In the genomic region with DNA sequence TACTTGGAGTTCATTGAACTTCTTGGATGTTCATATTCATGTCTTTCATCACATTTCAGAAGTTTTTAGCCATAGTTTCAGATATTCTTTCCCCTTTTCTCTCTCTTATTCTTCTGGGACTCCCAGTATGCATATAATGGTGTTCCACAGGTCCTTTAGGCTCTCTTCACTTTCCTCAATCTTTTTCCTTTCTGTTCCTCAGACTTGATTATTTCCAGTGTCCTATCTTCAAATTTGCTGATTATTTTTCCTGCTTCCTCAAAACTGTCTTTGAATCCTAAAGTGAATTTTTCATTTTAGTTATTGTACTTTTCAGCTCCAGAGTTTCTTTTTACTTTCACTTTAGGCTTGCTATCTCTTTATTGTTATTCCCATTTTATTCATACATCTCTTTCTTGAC, we compare ENCODE assay signal across 2 cellular contexts.
A peak's percentile ranks its signal among the peaks of the same experiment; 100 is the strongest.
TF ChIP-seq lines count a peak whose summit lies in the region.

No MANE protein-coding gene starts in this region.

TF ChIP-seq in HEK293, 187 proteins besides CTCF, POLR2A, EP300 and RAD21:
- no peak for TF ChIP-seq ZNF529 (tag by site-specific recombination; IDR thresholded peaks at IDR 0.05; ENCODE audit: insufficient replicate concordance)
- TF ChIP-seq SETDB1 (IDR thresholded peaks at IDR 0.05; ENCODE audit: insufficient read length, low read length) = peak; percentile 92
- peak; percentile 61 for TF ChIP-seq SCRT2 (tag by site-specific recombination; IDR thresholded peaks at IDR 0.05)
- peak; percentile 70; the same call in 1 of the 2 replicates for TF ChIP-seq PRDM1 (tag by site-specific recombination; IDR thresholded peaks at IDR 0.05)
- peak; percentile 99 for TF ChIP-seq ZNF558 (tag by site-specific recombination; IDR thresholded peaks at IDR 0.05)
- TF ChIP-seq SCRT1 (tag by site-specific recombination; IDR thresholded peaks at IDR 0.05; ENCODE audit: borderline replicate concordance) = peak; percentile 69

TF ChIP-seq in GM12878, 131 proteins besides CTCF, POLR2A, EP300 and RAD21:
- no peak for TF ChIP-seq WRNIP1 (IDR thresholded peaks at IDR 0.05; ENCODE audit: borderline replicate concordance, low read depth, low read length)
- TF ChIP-seq BHLHE40 (IDR thresholded peaks at IDR 0.05; ENCODE audit: borderline replicate concordance in 1 of 2, low read depth in 2 of 2, low read length in 1 of 2) = no peak
- peak; percentile 44; the same call in 1 of the 2 replicates for TF ChIP-seq NBN (IDR thresholded peaks at IDR 0.05)
- no peak for TF ChIP-seq RCOR1 (conservative IDR thresholded peaks at IDR 0.05; ENCODE audit: low read depth, low read length)
- TF ChIP-seq BACH1 (IDR thresholded peaks at IDR 0.05; ENCODE audit: borderline replicate concordance) = no peak
- TF ChIP-seq CREM (IDR thresholded peaks at IDR 0.05; ENCODE audit: low read depth) = no peak
- TF ChIP-seq SREBF1 (IDR thresholded peaks at IDR 0.05; ENCODE audit: low read length) = no peak
- TF ChIP-seq ASH2L (IDR thresholded peaks at IDR 0.05; ENCODE audit: borderline replicate concordance, low read depth) = no peak
- TF ChIP-seq, protein P1, sequence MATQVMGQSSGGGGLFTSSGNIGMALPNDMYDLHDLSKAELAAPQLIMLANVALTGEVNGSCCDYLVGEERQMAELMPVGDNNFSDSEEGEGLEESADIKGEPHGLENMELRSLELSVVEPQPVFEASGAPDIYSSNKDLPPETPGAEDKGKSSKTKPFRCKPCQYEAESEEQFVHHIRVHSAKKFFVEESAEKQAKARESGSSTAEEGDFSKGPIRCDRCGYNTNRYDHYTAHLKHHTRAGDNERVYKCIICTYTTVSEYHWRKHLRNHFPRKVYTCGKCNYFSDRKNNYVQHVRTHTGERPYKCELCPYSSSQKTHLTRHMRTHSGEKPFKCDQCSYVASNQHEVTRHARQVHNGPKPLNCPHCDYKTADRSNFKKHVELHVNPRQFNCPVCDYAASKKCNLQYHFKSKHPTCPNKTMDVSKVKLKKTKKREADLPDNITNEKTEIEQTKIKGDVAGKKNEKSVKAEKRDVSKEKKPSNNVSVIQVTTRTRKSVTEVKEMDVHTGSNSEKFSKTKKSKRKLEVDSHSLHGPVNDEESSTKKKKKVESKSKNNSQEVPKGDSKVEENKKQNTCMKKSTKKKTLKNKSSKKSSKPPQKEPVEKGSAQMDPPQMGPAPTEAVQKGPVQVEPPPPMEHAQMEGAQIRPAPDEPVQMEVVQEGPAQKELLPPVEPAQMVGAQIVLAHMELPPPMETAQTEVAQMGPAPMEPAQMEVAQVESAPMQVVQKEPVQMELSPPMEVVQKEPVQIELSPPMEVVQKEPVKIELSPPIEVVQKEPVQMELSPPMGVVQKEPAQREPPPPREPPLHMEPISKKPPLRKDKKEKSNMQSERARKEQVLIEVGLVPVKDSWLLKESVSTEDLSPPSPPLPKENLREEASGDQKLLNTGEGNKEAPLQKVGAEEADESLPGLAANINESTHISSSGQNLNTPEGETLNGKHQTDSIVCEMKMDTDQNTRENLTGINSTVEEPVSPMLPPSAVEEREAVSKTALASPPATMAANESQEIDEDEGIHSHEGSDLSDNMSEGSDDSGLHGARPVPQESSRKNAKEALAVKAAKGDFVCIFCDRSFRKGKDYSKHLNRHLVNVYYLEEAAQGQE (IDR thresholded peaks at IDR 0.05; ENCODE audit: low read depth, low read length) = no peak
- peak in 1 of 2 experiments; percentile 21; a peak in 1 of 4 replicates for TF ChIP-seq IKZF2 (IDR thresholded peaks at IDR 0.05)
- TF ChIP-seq, protein P2, sequence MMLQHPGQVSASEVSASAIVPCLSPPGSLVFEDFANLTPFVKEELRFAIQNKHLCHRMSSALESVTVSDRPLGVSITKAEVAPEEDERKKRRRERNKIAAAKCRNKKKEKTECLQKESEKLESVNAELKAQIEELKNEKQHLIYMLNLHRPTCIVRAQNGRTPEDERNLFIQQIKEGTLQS (IDR thresholded peaks at IDR 0.05; ENCODE audit: borderline replicate concordance, extremely low read depth, low read depth, low read length) = no peak
- TF ChIP-seq YY1 (IDR thresholded peaks at IDR 0.05; ENCODE audit: low read depth, low read length) = no peak
- no peak for TF ChIP-seq KAT2A (conservative IDR thresholded peaks at IDR 0.05; ENCODE audit: control insufficient read depth, low read depth, low read length)
- TF ChIP-seq SRF (IDR thresholded peaks at IDR 0.05; ENCODE audit: low read depth in 2 of 2, low read length in 2 of 2) = no peak
- no peak for TF ChIP-seq PAX5 (IDR thresholded peaks at IDR 0.05; ENCODE audit: borderline replicate concordance, low read depth, low read length)
- no peak for TF ChIP-seq ATF7 (IDR thresholded peaks at IDR 0.05; ENCODE audit: low read depth)
- TF ChIP-seq MXI1 (IDR thresholded peaks at IDR 0.05; ENCODE audit: low read depth, low read length) = no peak
- no peak for TF ChIP-seq RAD51 (IDR thresholded peaks at IDR 0.05)
- TF ChIP-seq RELA (IDR thresholded peaks at IDR 0.05; ENCODE audit: borderline replicate concordance, partially characterized antibody) = no peak
- TF ChIP-seq CBX3 (IDR thresholded peaks at IDR 0.05; ENCODE audit: borderline replicate concordance, low read depth) = no peak
- TF ChIP-seq, protein P3, sequence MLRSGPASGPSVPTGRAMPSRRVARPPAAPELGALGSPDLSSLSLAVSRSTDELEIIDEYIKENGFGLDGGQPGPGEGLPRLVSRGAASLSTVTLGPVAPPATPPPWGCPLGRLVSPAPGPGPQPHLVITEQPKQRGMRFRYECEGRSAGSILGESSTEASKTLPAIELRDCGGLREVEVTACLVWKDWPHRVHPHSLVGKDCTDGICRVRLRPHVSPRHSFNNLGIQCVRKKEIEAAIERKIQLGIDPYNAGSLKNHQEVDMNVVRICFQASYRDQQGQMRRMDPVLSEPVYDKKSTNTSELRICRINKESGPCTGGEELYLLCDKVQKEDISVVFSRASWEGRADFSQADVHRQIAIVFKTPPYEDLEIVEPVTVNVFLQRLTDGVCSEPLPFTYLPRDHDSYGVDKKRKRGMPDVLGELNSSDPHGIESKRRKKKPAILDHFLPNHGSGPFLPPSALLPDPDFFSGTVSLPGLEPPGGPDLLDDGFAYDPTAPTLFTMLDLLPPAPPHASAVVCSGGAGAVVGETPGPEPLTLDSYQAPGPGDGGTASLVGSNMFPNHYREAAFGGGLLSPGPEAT (IDR thresholded peaks at IDR 0.05; ENCODE audit: low read depth) = peak; percentile 40; the same call in 1 of the 2 replicates
- no peak for TF ChIP-seq KLF5 (IDR thresholded peaks at IDR 0.05; ENCODE audit: partially characterized antibody)
TF ChIP-seq in GM12878: peak in this region for 3.
